ENCODE assay signal across 35 cellular contexts in the genomic region with DNA sequence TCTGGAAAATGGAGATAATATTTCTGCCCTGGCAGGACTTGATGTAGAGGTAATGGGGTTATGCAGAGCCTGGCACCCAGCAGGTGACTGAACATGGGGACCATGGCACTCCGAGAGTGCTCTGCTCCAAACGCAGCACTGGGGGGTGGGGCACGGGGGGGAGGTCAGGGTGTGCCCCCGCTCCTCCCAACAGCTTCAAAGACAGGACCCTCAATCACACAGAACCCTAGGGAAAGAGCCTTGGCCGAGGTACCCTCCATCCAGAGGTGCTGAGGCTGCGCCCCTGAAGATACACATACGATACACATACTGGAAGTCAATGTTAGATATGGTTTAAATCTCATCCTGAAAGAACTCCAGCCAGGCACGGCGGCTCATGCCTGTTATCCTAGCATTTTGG.
"Had no signal": no experiment of that assay in that cellular context is flagged by ENCODE, and none has a peak within 500 bp of the region (broad histone marks: within the 10 kb centered on the region; RNA-seq: fewer than 3 reads in every experiment).

No MANE protein-coding gene starts in this region.

- H3K36me3 Mint-ChIP-seq: activated naive CD4-positive, alpha-beta T cell treated with anti-CD3 and anti-CD28 coated beads, Interleukin-2, amount 50 U/mL, for 24 hours had no signal

- ATAC-seq: activated CD4-positive, alpha-beta T cell treated with anti-CD3 and anti-CD28 coated beads for 36 hours; activated naive CD8-positive, alpha-beta T cell treated with anti-CD3 and anti-CD28 coated beads, Interleukin-2, amount 50 U/mL, for 24 hours; body of pancreas; effector memory CD8-positive, alpha-beta T cell; foreskin keratinocyte; gastrocnemius medialis; T-helper 17 cell had no signal

- H3K27me3 ChIP-seq: adrenal gland, body of pancreas had no signal

- H3K4me1 ChIP-seq: adrenal gland, esophagus muscularis mucosa, foreskin keratinocyte, gastrocnemius medialis had no signal

- H3K4me3 Mint-ChIP-seq: activated CD4-positive, alpha-beta memory T cell treated with anti-CD3 and anti-CD28 coated beads, Interleukin-2, amount 10 ng/mL, durations not matched to agents 7 days and 5 days; activated CD4-positive, alpha-beta T cell treated with anti-CD3 and anti-CD28 coated beads for 36 hours; activated CD4-positive, alpha-beta T cell treated with anti-CD3 and anti-CD28 coated beads, Interleukin-2, amount 10 ng/mL, durations not matched to agents 7 days and 5 days; activated naive CD4-positive, alpha-beta T cell treated with anti-CD3 and anti-CD28 coated beads for 36 hours; activated naive CD4-positive, alpha-beta T cell treated with anti-CD3 and anti-CD28 coated beads, Interleukin-2, amount 50 U/mL, for 24 hours; activated naive CD8-positive, alpha-beta T cell treated with anti-CD3 and anti-CD28 coated beads for 36 hours; activated naive CD8-positive, alpha-beta T cell treated with anti-CD3 and anti-CD28 coated beads, Interleukin-2, amount 50 U/mL, for 24 hours; activated T-helper 1 cell treated with anti-CD3 and anti-CD28 coated beads, Interleukin-12 subunit alpha, Interleukin-12 subunit beta, Interleukin-2, Interleukin-4 antibody, amounts not matched to agents 30 ng/mL and 10 ng/mL and 1 ng/mL, durations not matched to agents 14 hours and 24 hours and 36 hours; effector memory CD8-positive, alpha-beta T cell; T-helper 17 cell; T-helper 2 cell treated with Interferon-gamma antibody and Interleukin-4, amounts not matched to agents 5 μg/mL and 100 μg/mL, for 36 hours had no signal

- DNase-seq: activated CD4-positive, alpha-beta memory T cell treated with anti-CD3 and anti-CD28 coated beads, Interleukin-2, amount 10 ng/mL, durations not matched to agents 7 days and 5 days; activated CD4-positive, alpha-beta T cell treated with anti-CD3 and anti-CD28 coated beads for 36 hours; activated CD4-positive, alpha-beta T cell treated with anti-CD3 and anti-CD28 coated beads, Interleukin-2, amount 10 ng/mL, durations not matched to agents 7 days and 5 days; activated CD4-positive, alpha-beta T cell treated with anti-CD3 and anti-CD28 coated beads, Interleukin-2, amount 50 U/mL, for 4 hours; activated CD4-positive, CD25-positive, alpha-beta regulatory T cell; activated CD4-positive, CD25-positive, alpha-beta regulatory T cell treated with anti-CD3 and anti-CD28 coated beads, Interleukin-2, amount 50 U/mL, for 72 hours; activated effector memory CD4-positive, alpha-beta T cell treated with anti-CD3 and anti-CD28 coated beads, Interleukin-2, amount 50 U/mL, for 16 hours; activated naive CD4-positive, alpha-beta T cell treated with anti-CD3 and anti-CD28 coated beads for 36 hours; activated naive CD8-positive, alpha-beta T cell treated with anti-CD3 and anti-CD28 coated beads for 36 hours; activated naive CD8-positive, alpha-beta T cell treated with anti-CD3 and anti-CD28 coated beads, Interleukin-2, amount 50 U/mL, for 24 hours; activated T-cell treated with anti-CD3 and anti-CD28 coated beads, Interleukin-2, amount 50 U/mL, for 1 hour; activated T-cell treated with anti-CD3 and anti-CD28 coated beads, Interleukin-2, amount 50 U/mL, for 48 hours; amygdala; aorta; body of pancreas; central memory CD4-positive, alpha-beta T cell; cerebellar nuclear complex; cortex of kidney; dermis blood vessel endothelial cell; effector CD4-positive, alpha-beta T cell; effector memory CD8-positive, alpha-beta T cell; erythroblast; foreskin keratinocyte; gastrocnemius medialis; glutamatergic neuron; T-helper 1 cell; T-helper 17 cell; T1000; WERI-Rb-1 had no signal

- H3K9me3 ChIP-seq: adrenal gland, body of pancreas, esophagus muscularis mucosa, gastrocnemius medialis had no signal

- H3K36me3 ChIP-seq: adrenal gland, esophagus muscularis mucosa, gastrocnemius medialis, WERI-Rb-1 had no signal

- H3K9me3 Mint-ChIP-seq: activated CD4-positive, alpha-beta memory T cell treated with anti-CD3 and anti-CD28 coated beads, Interleukin-2, amount 10 ng/mL, durations not matched to agents 7 days and 5 days; activated naive CD4-positive, alpha-beta T cell treated with anti-CD3 and anti-CD28 coated beads, Interleukin-2, amount 50 U/mL, for 24 hours had no signal

- H3K4me3 ChIP-seq: adrenal gland, body of pancreas, esophagus muscularis mucosa, gastrocnemius medialis had no signal

- H3K27ac ChIP-seq: adrenal gland, body of pancreas, esophagus muscularis mucosa, foreskin keratinocyte, gastrocnemius medialis, WERI-Rb-1 had no signal

- H3K4me1 Mint-ChIP-seq: activated CD4-positive, alpha-beta memory T cell treated with anti-CD3 and anti-CD28 coated beads, Interleukin-2, amount 10 ng/mL, durations not matched to agents 7 days and 5 days; activated CD4-positive, alpha-beta T cell treated with anti-CD3 and anti-CD28 coated beads for 36 hours; activated CD4-positive, alpha-beta T cell treated with anti-CD3 and anti-CD28 coated beads, Interleukin-2, amount 10 ng/mL, durations not matched to agents 7 days and 5 days; activated naive CD4-positive, alpha-beta T cell treated with anti-CD3 and anti-CD28 coated beads, Interleukin-2, amount 50 U/mL, for 24 hours; T-helper 17 cell had no signal

- H3K27ac Mint-ChIP-seq: activated CD4-positive, alpha-beta memory T cell treated with anti-CD3 and anti-CD28 coated beads, Interleukin-2, amount 10 ng/mL, durations not matched to agents 7 days and 5 days; activated CD4-positive, alpha-beta T cell treated with anti-CD3 and anti-CD28 coated beads for 36 hours; activated CD4-positive, alpha-beta T cell treated with anti-CD3 and anti-CD28 coated beads, Interleukin-2, amount 10 ng/mL, durations not matched to agents 7 days and 5 days; activated naive CD4-positive, alpha-beta T cell treated with anti-CD3 and anti-CD28 coated beads for 36 hours; activated naive CD4-positive, alpha-beta T cell treated with anti-CD3 and anti-CD28 coated beads, Interleukin-2, amount 50 U/mL, for 24 hours; activated naive CD8-positive, alpha-beta T cell treated with anti-CD3 and anti-CD28 coated beads for 36 hours; activated naive CD8-positive, alpha-beta T cell treated with anti-CD3 and anti-CD28 coated beads, Interleukin-2, amount 50 U/mL, for 24 hours; activated T-helper 1 cell treated with anti-CD3 and anti-CD28 coated beads, Interleukin-12 subunit alpha, Interleukin-12 subunit beta, Interleukin-2, Interleukin-4 antibody, amounts not matched to agents 30 ng/mL and 10 ng/mL and 1 ng/mL, durations not matched to agents 14 hours and 24 hours and 36 hours; activated T-helper 2 cell treated with anti-CD3 and anti-CD28 coated beads, Interferon-gamma antibody, Interleukin-2, Interleukin-4, amounts not matched to agents 10 μg/mL and 5 μg/mL and 100 μg/mL, durations not matched to agents 14 hours and 24 hours and 36 hours; effector memory CD8-positive, alpha-beta T cell; T-helper 17 cell had no signal
